9 cellular contexts compared by ENCODE assay signal in the genomic region with DNA sequence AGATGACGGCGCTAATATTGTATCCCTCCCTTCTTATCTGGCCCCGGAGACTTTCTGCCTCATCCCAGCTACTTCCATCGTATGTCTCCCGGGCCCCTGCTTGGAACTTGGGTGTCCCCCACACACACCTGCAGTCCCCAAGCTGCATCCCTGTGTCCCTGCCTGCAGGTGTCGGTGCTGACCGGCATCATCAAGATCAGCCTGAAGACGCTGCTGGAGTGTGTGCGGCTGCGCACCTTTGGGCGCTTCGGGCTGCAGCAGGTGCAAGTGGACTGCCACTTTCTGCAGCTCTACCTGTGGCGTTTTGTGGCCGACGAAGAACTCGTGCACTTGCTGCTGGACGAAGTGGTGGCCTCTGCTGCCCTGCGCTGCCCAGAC. TPM values are rescaled to one million over a fixed set of nuclear protein-coding genes. Genes with fewer than 3 reads are reported as not detected.
DNase-seq lines count a peak whose midpoint lies in the region; TF ChIP-seq lines count a peak whose summit lies in the region.
"Had no signal": no experiment of that assay in that cellular context is flagged by ENCODE, and none has a peak within 500 bp of the region (broad histone marks: within the 10 kb centered on the region; RNA-seq: fewer than 3 reads in every experiment).

No MANE protein-coding gene starts in this region.

- H3K9me3 ChIP-seq in BLaER1 treated with 17β-estradiol and CSF1 and Interleukin-3, amounts not matched to agents 10 nM and 100 nM (replicated peaks in 1 of 11): no peaks in the 10 kb centered on the region
- no peaks in the 10 kb centered on the region for H3K9me3 ChIP-seq in neutrophil
- H3K9me3 ChIP-seq: ascending aorta had no signal

- H3K79me2 ChIP-seq in KMS-11 (ENCODE audit: insufficient read depth, low read depth): peaks cover 7% of the 10 kb centered on the region

- TF ChIP-seq CTCF in KMS-11 (conservative IDR thresholded peaks at IDR 0.05; ENCODE audit: low read depth, low read length): no peak
- no peak for TF ChIP-seq CTCF in dorsolateral prefrontal cortex (IDR thresholded peaks at IDR 0.05 in 54 of 56, conservative IDR thresholded peaks at IDR 0.05 in 2 of 56; ENCODE audit: low read depth in 1 of 56, partially characterized antibody in 56 of 56)
- TF ChIP-seq CTCF in neutrophil (IDR thresholded peaks at IDR 0.05): no peak
- TF ChIP-seq CTCF in GM13977 (IDR thresholded peaks at IDR 0.05; ENCODE audit: extremely low read depth, insufficient read depth, missing control alignments): no peak

- H2AFZ ChIP-seq in KMS-11 (ENCODE audit: low read depth): no peak overlapping the region

- peak overlapping the region; percentile 95 to 100 (median 99) for H3K4me2 ChIP-seq in BLaER1 treated with 17β-estradiol and CSF1 and Interleukin-3, amounts not matched to agents 10 nM and 100 nM
- peak overlapping the region; percentile 51 for H3K4me2 ChIP-seq in KMS-11

- H3K4me3 ChIP-seq in BLaER1 treated with 17β-estradiol and CSF1 and Interleukin-3, amounts not matched to agents 10 nM and 100 nM: no peak overlapping the region; a peak in 1 of 20 replicates
- H3K4me3 ChIP-seq in KMS-11 (IDR thresholded peaks at IDR 0.05; ENCODE audit: insufficient read depth, low read depth, low read length): no peak overlapping the region
- peak overlapping the region in 54 of 59 donors; percentile 16 to 91 (median 73) for H3K4me3 ChIP-seq in dorsolateral prefrontal cortex
- peak overlapping the region in 1 of 2 experiments; percentile 75 for H3K4me3 ChIP-seq in neutrophil (ENCODE audit: low read depth in 1 of 2, low read length in 1 of 2)

- in situ Hi-C loops in GM13977 (cut with MboI; ENCODE audit: low pct_unique_long_range_greater_than_20kb, low sequenced_read_pairs, unreplicated experiment): no loop called here

- H3K27me3 ChIP-seq in BLaER1 treated with 17β-estradiol and CSF1 and Interleukin-3, amounts not matched to agents 10 nM and 100 nM: no peaks in the 10 kb centered on the region
- H3K27me3 ChIP-seq in KMS-11 (ENCODE audit: insufficient read depth, low read depth) (no peaks in the 10 kb centered on the region), dorsolateral prefrontal cortex (no peaks in the 10 kb centered on the region), neutrophil (peaks cover 29% of the 10 kb centered on the region)
- H3K27me3 ChIP-seq: ascending aorta had no signal

- peaks cover 34 to 63% (median 53%) of the 10 kb centered on the region in 10 experiments for H3K4me1 ChIP-seq in BLaER1 treated with 17β-estradiol and CSF1 and Interleukin-3, amounts not matched to agents 10 nM and 100 nM
- H3K4me1 ChIP-seq in KMS-11 (ENCODE audit: low read depth, poor library complexity, severe bottlenecking) (peaks cover 32% of the 10 kb centered on the region), neutrophil (ENCODE audit: control insufficient read depth in 1 of 2, insufficient read depth in 1 of 2, low read depth in 1 of 2, low read length in 1 of 2) (peaks cover 35 to 36% of the 10 kb centered on the region in 2 experiments)

- peak overlapping the region in 3 of 11 experiments; percentile 35 to 61 (median 43); a peak in 2 of 22 replicates for H3K9ac ChIP-seq in BLaER1 treated with 17β-estradiol and CSF1 and Interleukin-3, amounts not matched to agents 10 nM and 100 nM
- no peak overlapping the region for H3K9ac ChIP-seq in KMS-11

- DNase-seq in dorsolateral prefrontal cortex (no peak), GM13977 (ENCODE audit: low spot score) (no peak), SHP77 treated with DMSO at 0.1 percent for 48 hours (lab: John Stamatoyannopoulos, UW) (no peak), NCI-H2029 treated with DMSO at 0.1 percent for 48 hours (lab: John Stamatoyannopoulos, UW) (no peak)
- DNase-seq in effector CD8-positive, alpha-beta T cell (lab: John Stamatoyannopoulos, UW): no peak

- peaks cover 0 to 75% (median 39%) of the 10 kb centered on the region in 11 experiments; a peak in 19 of 22 replicates for H4K20me1 ChIP-seq in BLaER1 treated with 17β-estradiol and CSF1 and Interleukin-3, amounts not matched to agents 10 nM and 100 nM
- H4K20me1 ChIP-seq in KMS-11 (ENCODE audit: insufficient read depth): no peaks in the 10 kb centered on the region

- peaks cover 30 to 52% (median 43%) of the 10 kb centered on the region in 11 experiments; a peak in 21 of 22 replicates for H3K36me3 ChIP-seq in BLaER1 treated with 17β-estradiol and CSF1 and Interleukin-3, amounts not matched to agents 10 nM and 100 nM
- H3K36me3 ChIP-seq in KMS-11 (ENCODE audit: insufficient read depth) (no peaks in the 10 kb centered on the region), neutrophil (peaks cover 30% of the 10 kb centered on the region)

- intact Hi-C loops in dorsolateral prefrontal cortex (cut with DNase I): loop anchor here (5.0 to 10.0 kb wide), 3 partner anchors 84 to 226 kb away; partner anchors contain the start of genes ATG2A (in 2 of the 2) and SNX15 (in 2 of the 2)

- H3K27ac ChIP-seq in BLaER1 treated with 17β-estradiol and CSF1 and Interleukin-3, amounts not matched to agents 10 nM and 100 nM: no peak overlapping the region
- H3K27ac ChIP-seq in KMS-11: no peak overlapping the region; the same call in 1 of the 2 replicates
- peak overlapping the region in 57 of 59 donors; percentile 23 to 92 (median 83) for H3K27ac ChIP-seq in dorsolateral prefrontal cortex
- H3K27ac ChIP-seq in neutrophil: peak overlapping the region; percentile 64

RNA-seq across cellular contexts. Expression of gene TM7SF2, which starts 0.5 kb away (rescaled TPM):
- 10 to 100 TPM; 26.8 to 66.8 (median 45.6) TPM for total RNA-seq in dorsolateral prefrontal cortex

RNA-seq across cellular contexts. Expression of gene ZNHIT2, which starts 6.4 kb away (rescaled TPM):
- total RNA-seq in dorsolateral prefrontal cortex: 10 to 100 TPM in 20 of 120 experiments, 1 to 10 TPM in 100; 4.6 to 13.3 (median 8.5) TPM

RNA-seq across cellular contexts. Expression of gene FAU, which starts 10.8 kb away (rescaled TPM):
- total RNA-seq in dorsolateral prefrontal cortex: 100 to 1,000 TPM; 297 to 519 (median 403) TPM

RNA-seq across cellular contexts. Expression of gene MRPL49, which starts 11.0 kb away (rescaled TPM):
- total RNA-seq in dorsolateral prefrontal cortex: 10 to 100 TPM; 25.1 to 58.7 (median 39.4) TPM

RNA-seq across cellular contexts. Expression of gene VPS51, which starts 15.1 kb away (rescaled TPM):
- total RNA-seq in dorsolateral prefrontal cortex: 100 to 1,000 TPM in 119 of 120 experiments, 10 to 100 TPM in 1; 97.3 to 182 (median 137) TPM

Comparison
In these comparisons a context has a peak if more than half of its experiments do, and no peak if none do; other contexts are left out.
1. H3K27ac ChIP-seq: peak in dorsolateral prefrontal cortex (57 of 59) and neutrophil (single experiment); none in BLaER1 treated with 17β-estradiol and CSF1 and Interleukin-3, amounts not matched to agents 10 nM and 100 nM (0 of 11) and KMS-11 (single experiment).
2. H3K4me3 ChIP-seq: peak in dorsolateral prefrontal cortex (54 of 59); none in BLaER1 treated with 17β-estradiol and CSF1 and Interleukin-3, amounts not matched to agents 10 nM and 100 nM (0 of 10) and KMS-11 (single experiment).